In the genomic region with DNA sequence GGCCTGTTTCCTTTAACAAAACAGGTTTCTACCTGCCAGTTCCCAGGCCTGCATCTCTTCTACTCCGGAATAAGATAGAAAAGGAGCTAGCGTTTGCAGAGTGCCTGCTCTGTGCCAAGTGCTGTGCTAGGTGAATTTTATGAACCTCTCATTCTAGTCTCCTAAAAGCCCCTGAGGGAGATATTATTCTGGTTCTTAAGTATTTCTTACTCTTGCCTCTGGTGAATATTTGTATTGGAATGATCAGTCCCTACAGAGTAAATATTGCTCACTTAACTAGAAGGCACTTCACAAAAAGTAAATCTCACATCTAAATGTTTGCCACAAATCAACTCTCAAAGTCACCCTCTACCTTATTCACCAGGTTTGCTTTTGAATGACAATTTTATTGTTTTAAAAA, we compare ENCODE assay signal across 14 cellular contexts.
DNase-seq lines count a peak whose midpoint lies in the region; ATAC-seq and TF ChIP-seq lines count a peak whose summit lies in the region.
"Had no signal": no experiment of that assay in that cellular context is flagged by ENCODE, and none has a peak within 500 bp of the region (broad histone marks: within the 10 kb centered on the region; RNA-seq: fewer than 3 reads in every experiment).

No MANE protein-coding gene starts in this region.

- H3K4me3 Mint-ChIP-seq in activated CD8-positive, alpha-beta T cell treated with anti-CD3 and anti-CD28 coated beads for 36 hours = no peak overlapping the region
- H3K4me3 Mint-ChIP-seq in activated CD8-positive, alpha-beta T cell treated with anti-CD3 and anti-CD28 coated beads, Interleukin-2, amount 10 ng/mL, durations not matched to agents 7 days and 5 days = no peak overlapping the region
- H3K4me3 Mint-ChIP-seq: B cell; CD4-positive, alpha-beta memory T cell; GM23338 had no signal

- peaks cover 4 to 8% of the 10 kb centered on the region in 2 donors for H3K4me1 ChIP-seq in left lung

- CTCF ChIA-PET in activated CD8-positive, alpha-beta T cell treated with anti-CD3 and anti-CD28 coated beads for 36 hours (lab: Charles Lee) = interaction anchor here (1.1 to 1.4 kb wide), 2 partner anchors 12 to 14 kb away, joined by 3 to 5 read pairs; no protein-coding TSS in a partner anchor
- CTCF ChIA-PET in activated CD8-positive, alpha-beta T cell treated with anti-CD3 and anti-CD28 coated beads, Interleukin-2, amount 10 ng/mL, durations not matched to agents 7 days and 5 days (lab: Charles Lee) = no interaction called here

- no peaks in the 10 kb centered on the region for H3K9me3 ChIP-seq in left lung

- H3K27me3 ChIP-seq in left lung = no peaks in the 10 kb centered on the region

- POLR2A ChIA-PET in activated CD8-positive, alpha-beta T cell treated with anti-CD3 and anti-CD28 coated beads for 36 hours (lab: Charles Lee) = interaction anchor here (1.5 kb wide), 1 partner anchor 13 kb away, joined by 3 read pairs; no protein-coding TSS in a partner anchor
- POLR2A ChIA-PET in activated CD8-positive, alpha-beta T cell treated with anti-CD3 and anti-CD28 coated beads, Interleukin-2, amount 10 ng/mL, durations not matched to agents 7 days and 5 days (lab: Charles Lee) = no interaction called here

- no peak for TF ChIP-seq CTCF in activated CD8-positive, alpha-beta T cell treated with anti-CD3 and anti-CD28 coated beads for 36 hours (IDR thresholded peaks at IDR 0.05)
- TF ChIP-seq CTCF in C4-2B (conservative IDR thresholded peaks at IDR 0.05) = no peak
- no peak for TF ChIP-seq CTCF in VCaP (conservative IDR thresholded peaks at IDR 0.05)
- no peak for TF ChIP-seq CTCF in left lung (IDR thresholded peaks at IDR 0.05)

- H3K27ac ChIP-seq in C4-2B = peak overlapping the region; percentile 8; the same call in 1 of the 2 replicates
- H3K27ac ChIP-seq in VCaP = peak overlapping the region; percentile 53
- H3K27ac ChIP-seq in left lung = peak overlapping the region in 1 of 2 donors; percentile 19

- intact Hi-C loops in activated CD8-positive, alpha-beta T cell treated with anti-CD3 and anti-CD28 coated beads for 36 hours (cut with micrococcal nuclease) = no loop called here
- intact Hi-C loops in left lung (cut with DNase I) (no loop called here), left colon (cut with DNase I, micrococcal nuclease) (no loop called here)

- H3K36me3 Mint-ChIP-seq in activated CD8-positive, alpha-beta T cell treated with anti-CD3 and anti-CD28 coated beads for 36 hours (ENCODE audit: low read depth) = peaks cover 16% of the 10 kb centered on the region
- peaks cover 69% of the 10 kb centered on the region for H3K36me3 Mint-ChIP-seq in activated CD8-positive, alpha-beta T cell treated with anti-CD3 and anti-CD28 coated beads, Interleukin-2, amount 10 ng/mL, durations not matched to agents 7 days and 5 days (ENCODE audit: low read depth)
- H3K36me3 Mint-ChIP-seq: CD4-positive, alpha-beta memory T cell had no signal

- peak overlapping the region; percentile 30 for H3K27ac Mint-ChIP-seq in activated CD8-positive, alpha-beta T cell treated with anti-CD3 and anti-CD28 coated beads for 36 hours
- no peak overlapping the region for H3K27ac Mint-ChIP-seq in activated CD8-positive, alpha-beta T cell treated with anti-CD3 and anti-CD28 coated beads, Interleukin-2, amount 10 ng/mL, durations not matched to agents 7 days and 5 days
- H3K27ac Mint-ChIP-seq: B cell; CD4-positive, alpha-beta memory T cell; GM23338 had no signal

- H3K4me1 Mint-ChIP-seq in activated CD8-positive, alpha-beta T cell treated with anti-CD3 and anti-CD28 coated beads for 36 hours (ENCODE audit: low read depth) = peaks cover 29% of the 10 kb centered on the region
- H3K4me1 Mint-ChIP-seq in activated CD8-positive, alpha-beta T cell treated with anti-CD3 and anti-CD28 coated beads, Interleukin-2, amount 10 ng/mL, durations not matched to agents 7 days and 5 days (ENCODE audit: low read depth) = peaks cover 65% of the 10 kb centered on the region
- H3K4me1 Mint-ChIP-seq: B cell had no signal

- H3K36me3 ChIP-seq in left lung = no peaks in the 10 kb centered on the region

- no peak for ATAC-seq in activated CD8-positive, alpha-beta T cell treated with anti-CD3 and anti-CD28 coated beads for 36 hours
- no peak for ATAC-seq in activated CD8-positive, alpha-beta T cell treated with anti-CD3 and anti-CD28 coated beads, Interleukin-2, amount 10 ng/mL, durations not matched to agents 7 days and 5 days
- ATAC-seq in left lung (peak; percentile 84), left colon (no peak), HG03095 (IDR thresholded peaks at IDR 0.05; ENCODE audit: unreplicated experiment) (no peak)
- ATAC-seq: GM12878, GM23338 had no signal

- H3K4me3 ChIP-seq in left lung = no peak overlapping the region
- H3K4me3 ChIP-seq: GM12878, GM23338 had no signal

- no peak for DNase-seq in activated CD8-positive, alpha-beta T cell treated with anti-CD3 and anti-CD28 coated beads for 36 hours
- no peak for DNase-seq in activated CD8-positive, alpha-beta T cell treated with anti-CD3 and anti-CD28 coated beads, Interleukin-2, amount 10 ng/mL, durations not matched to agents 7 days and 5 days
- DNase-seq in left lung (no peak), left colon (no peak)
- DNase-seq: C1 segment of cervical spinal cord; CD4-positive, alpha-beta memory T cell; DMS79; H7 had no signal

- H3K27me3 Mint-ChIP-seq in activated CD8-positive, alpha-beta T cell treated with anti-CD3 and anti-CD28 coated beads for 36 hours = peaks cover 5% of the 10 kb centered on the region
- no peaks in the 10 kb centered on the region for H3K27me3 Mint-ChIP-seq in activated CD8-positive, alpha-beta T cell treated with anti-CD3 and anti-CD28 coated beads, Interleukin-2, amount 10 ng/mL, durations not matched to agents 7 days and 5 days (ENCODE audit: low read depth)

- H3K9me3 Mint-ChIP-seq in activated CD8-positive, alpha-beta T cell treated with anti-CD3 and anti-CD28 coated beads for 36 hours = peaks cover 2% of the 10 kb centered on the region
- peaks cover 17% of the 10 kb centered on the region for H3K9me3 Mint-ChIP-seq in activated CD8-positive, alpha-beta T cell treated with anti-CD3 and anti-CD28 coated beads, Interleukin-2, amount 10 ng/mL, durations not matched to agents 7 days and 5 days (ENCODE audit: insufficient read depth)
- H3K9me3 Mint-ChIP-seq: CD4-positive, alpha-beta memory T cell had no signal
